Comparison of ENCODE assay signal across 17 cellular contexts in the genomic region with DNA sequence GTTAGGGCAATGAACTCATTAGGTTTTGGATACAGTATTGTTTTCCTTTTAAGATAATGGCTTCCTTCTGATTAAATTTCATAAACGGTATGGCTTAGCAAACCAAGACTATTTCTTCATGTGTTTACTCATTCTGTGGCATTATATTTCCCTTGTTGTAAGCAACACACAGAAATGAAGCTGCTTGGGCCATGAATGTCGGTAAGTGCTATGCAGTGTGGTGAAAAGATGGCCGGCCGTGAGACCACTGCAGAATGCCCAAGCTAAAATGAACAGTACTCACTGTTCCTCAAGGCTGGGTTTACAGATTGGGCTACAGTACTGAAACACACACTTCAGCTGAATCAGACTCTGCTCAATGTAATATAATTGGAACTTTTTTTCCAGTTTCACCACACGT. TPM values are rescaled to one million over a fixed set of nuclear protein-coding genes. Genes with fewer than 3 reads are reported as not detected.
DNase-seq lines count a peak whose midpoint lies in the region; ATAC-seq and TF ChIP-seq lines count a peak whose summit lies in the region.
"Had no signal": no experiment of that assay in that cellular context is flagged by ENCODE, and none has a peak within 500 bp of the region (broad histone marks: within the 10 kb centered on the region; RNA-seq: fewer than 3 reads in every experiment).

No MANE protein-coding gene starts in this region.

- no peak for TF ChIP-seq CTCF in CD4-positive, alpha-beta T cell (IDR thresholded peaks at IDR 0.05)
- TF ChIP-seq CTCF in neutrophil (IDR thresholded peaks at IDR 0.05) = no peak

- peak overlapping the region; percentile 8 to 47 for H3K4me3 ChIP-seq in neutrophil (ENCODE audit: low read depth in 1 of 2, low read length in 1 of 2)
- H3K4me3 ChIP-seq: breast epithelium, ovary had no signal

- H3K36me3 Mint-ChIP-seq in CD4-positive, alpha-beta T cell (ENCODE audit: low read depth) = peaks cover 62% of the 10 kb centered on the region
- peaks cover 14% of the 10 kb centered on the region for H3K36me3 Mint-ChIP-seq in IgD-negative memory B cell
- peaks cover 72% of the 10 kb centered on the region for H3K36me3 Mint-ChIP-seq in activated naive CD8-positive, alpha-beta T cell treated with anti-CD3 and anti-CD28 coated beads for 36 hours

- peaks cover 87% of the 10 kb centered on the region for H3K4me1 Mint-ChIP-seq in CD4-positive, alpha-beta T cell (ENCODE audit: low read depth)
- peaks cover 56 to 71% (median 69%) of the 10 kb centered on the region in 3 donors for H3K4me1 Mint-ChIP-seq in IgD-negative memory B cell
- peaks cover 79% of the 10 kb centered on the region for H3K4me1 Mint-ChIP-seq in activated naive CD8-positive, alpha-beta T cell treated with anti-CD3 and anti-CD28 coated beads for 36 hours

- no peak for DNase-seq in CD4-positive, alpha-beta T cell
- DNase-seq in activated naive CD8-positive, alpha-beta T cell treated with anti-CD3 and anti-CD28 coated beads for 36 hours = no peak
- DNase-seq in iPS-NIHi7 (ENCODE audit: extremely low spot score) = no peak
- no peak for DNase-seq in NCI-H1436 (lab: John Stamatoyannopoulos, UW)
- DNase-seq in amygdala (lab: John Stamatoyannopoulos, UW) = no peak
- no peak for DNase-seq in NCI-H2029 (lab: John Stamatoyannopoulos, UW)
- DNase-seq: DMS79 treated with DMSO at 0.1 percent for 48 hours, foreskin melanocyte, NCI-H510A, ovary, WERI-Rb-1 had no signal

- peak overlapping the region; percentile 51 for H3K27ac ChIP-seq in CD4-positive, alpha-beta T cell (ENCODE audit: low read depth, low read length)
- peak overlapping the region; percentile 80 for H3K27ac ChIP-seq in neutrophil
- H3K27ac ChIP-seq: breast epithelium, HL-60, ovary, WERI-Rb-1 had no signal

- H3K9me3 Mint-ChIP-seq in CD4-positive, alpha-beta T cell = no peaks in the 10 kb centered on the region
- peaks cover 0 to 7% (median 3%) of the 10 kb centered on the region in 3 donors for H3K9me3 Mint-ChIP-seq in IgD-negative memory B cell
- peaks cover 14% of the 10 kb centered on the region for H3K9me3 Mint-ChIP-seq in activated naive CD8-positive, alpha-beta T cell treated with anti-CD3 and anti-CD28 coated beads for 36 hours

- no peak for ATAC-seq in CD4-positive, alpha-beta T cell (ENCODE audit: poor library complexity)
- ATAC-seq: Panc1 had no signal

- intact Hi-C loops in CD4-positive, alpha-beta T cell (cut with DNase I, micrococcal nuclease) = loop anchor here (5.0 to 10.0 kb wide), 4 partner anchors 96 to 1891 kb away; partner anchors contain the start of genes MASTL (in 2 of the 2), YME1L1 (in 2 of the 2) and ABI1 (in 1 of the 2)

- peak overlapping the region; percentile 62 for H3K4me3 Mint-ChIP-seq in CD4-positive, alpha-beta T cell
- peak overlapping the region in 2 of 4 donors; percentile 65 to 69 for H3K4me3 Mint-ChIP-seq in IgD-negative memory B cell
- peak overlapping the region; percentile 52 for H3K4me3 Mint-ChIP-seq in activated naive CD8-positive, alpha-beta T cell treated with anti-CD3 and anti-CD28 coated beads for 36 hours

- H3K27me3 Mint-ChIP-seq in CD4-positive, alpha-beta T cell = no peaks in the 10 kb centered on the region
- no peaks in the 10 kb centered on the region for H3K27me3 Mint-ChIP-seq in IgD-negative memory B cell
- H3K27me3 Mint-ChIP-seq in activated naive CD8-positive, alpha-beta T cell treated with anti-CD3 and anti-CD28 coated beads for 36 hours = no peaks in the 10 kb centered on the region

- no peaks in the 10 kb centered on the region for H3K27me3 ChIP-seq in CD4-positive, alpha-beta T cell (ENCODE audit: control insufficient read depth, insufficient read depth, low read length)
- no peaks in the 10 kb centered on the region for H3K27me3 ChIP-seq in neutrophil
- H3K27me3 ChIP-seq: breast epithelium, ovary had no signal

- POLR2A ChIA-PET in CD4-positive, alpha-beta T cell (lab: Charles Lee) = interaction anchor here (0.6 to 1.6 kb wide), 5 partner anchors 8 to 104 kb away, joined by 3 to 6 read pairs (median 4); partner anchors contain the start of gene APBB1IP

- H3K36me3 ChIP-seq in neutrophil = peaks cover 24% of the 10 kb centered on the region
- H3K36me3 ChIP-seq: breast epithelium, ovary, WERI-Rb-1 had no signal

- no peaks in the 10 kb centered on the region for H3K9me3 ChIP-seq in CD4-positive, alpha-beta T cell (ENCODE audit: control insufficient read depth, low read length)
- no peaks in the 10 kb centered on the region for H3K9me3 ChIP-seq in neutrophil
- H3K9me3 ChIP-seq: breast epithelium, ovary had no signal

- peak overlapping the region; percentile 82 for H3K27ac Mint-ChIP-seq in CD4-positive, alpha-beta T cell
- peak overlapping the region; percentile 84 to 96 (median 95) for H3K27ac Mint-ChIP-seq in IgD-negative memory B cell
- H3K27ac Mint-ChIP-seq in activated naive CD8-positive, alpha-beta T cell treated with anti-CD3 and anti-CD28 coated beads for 36 hours = peak overlapping the region; percentile 93

- peaks cover 95 to 99% of the 10 kb centered on the region in 2 experiments for H3K4me1 ChIP-seq in neutrophil (ENCODE audit: control insufficient read depth in 1 of 2, insufficient read depth in 1 of 2, low read depth in 1 of 2, low read length in 1 of 2)
- H3K4me1 ChIP-seq: breast epithelium had no signal

- CTCF ChIA-PET in CD4-positive, alpha-beta T cell (lab: Charles Lee) = no interaction called here

RNA-seq across cellular contexts. Expression of gene APBB1IP, which starts 8.1 kb away (rescaled TPM):
- total RNA-seq in CD4-positive, alpha-beta T cell = 10 to 100 TPM; 44.5 to 45.6 TPM
- 66.4 TPM for polyA plus RNA-seq in IgD-negative memory B cell
- 10 to 100 TPM; 66.3 to 68.0 TPM for total RNA-seq in activated naive CD8-positive, alpha-beta T cell treated with anti-CD3 and anti-CD28 coated beads for 36 hours
- total RNA-seq: LHCN-M2 had no signal
